1 cellular context compared by ENCODE assay signal in genomic region chr5:39194466-39195136, GRCh38.
TF ChIP-seq lines count a peak whose summit lies in the region.

No MANE protein-coding gene starts in this region.

TF ChIP-seq in K562, 482 proteins besides CTCF, POLR2A, EP300 and RAD21 (continued from another document and continues in another):
- TF ChIP-seq ZBTB49 (CRISPR knock-in tag; IDR thresholded peaks at IDR 0.05; ENCODE audit: borderline replicate concordance) (0 out of 2 replicates have a peak, but pooled peaks have one; percentile 44), HEY1 (CRISPR knock-in tag; IDR thresholded peaks at IDR 0.05; ENCODE audit: borderline replicate concordance) (no peak), KAT7 (CRISPR knock-in tag; IDR thresholded peaks at IDR 0.05; ENCODE audit: borderline replicate concordance) (0 out of 2 replicates have a peak, but pooled peaks have one; percentile 51), GATAD2A (IDR thresholded peaks at IDR 0.05) (peak; percentile 100), ZNF24 (IDR thresholded peaks at IDR 0.05) (0 out of 2 replicates have a peak, but pooled peaks have one; percentile 7), PKNOX1 (IDR thresholded peaks at IDR 0.05) (peak; percentile 77), THAP12 (CRISPR knock-in tag; IDR thresholded peaks at IDR 0.05) (no peak), ZNF699 (CRISPR knock-in tag; IDR thresholded peaks at IDR 0.05; ENCODE audit: insufficient replicate concordance) (no peak), ETV6 (IDR thresholded peaks at IDR 0.05; ENCODE audit: borderline replicate concordance in 1 of 2, low read depth in 2 of 2, low read length in 1 of 2) (peak; percentile 96 to 99), ETV6 (CRISPR knock-in tag; IDR thresholded peaks at IDR 0.05; ENCODE audit: borderline replicate concordance) (no peak), NFIC (IDR thresholded peaks at IDR 0.05) (peak; percentile 73), BHLHE40 (IDR thresholded peaks at IDR 0.05; ENCODE audit: low read length) (no peak), SNRNP70 (optimal IDR thresholded peaks at IDR 0.05; ENCODE audit: low read depth, low read length) (no peak), HCFC1 (IDR thresholded peaks at IDR 0.05; ENCODE audit: low read depth, low read length) (no peak), FOS (IDR thresholded peaks at IDR 0.05; ENCODE audit: extremely low read depth, insufficient read length) (no peak), ETS1 (conservative IDR thresholded peaks at IDR 0.05; ENCODE audit: control insufficient read depth, low read depth, low read length) (no peak), PURB (CRISPR knock-in tag; IDR thresholded peaks at IDR 0.05; ENCODE audit: low read depth) (no peak), MGA (IDR thresholded peaks at IDR 0.05) (peak; percentile 72), NCOA4 (IDR thresholded peaks at IDR 0.05; ENCODE audit: partially characterized antibody) (peak; percentile 95), NFIX (CRISPR knock-in tag; IDR thresholded peaks at IDR 0.05; ENCODE audit: low read depth) (no peak), ILF3 (IDR thresholded peaks at IDR 0.05; ENCODE audit: borderline replicate concordance) (no peak), THRB (CRISPR knock-in tag; conservative IDR thresholded peaks at IDR 0.05) (peak; percentile 81; the same call in 1 of the 2 replicates), TEAD1 (CRISPR knock-in tag; IDR thresholded peaks at IDR 0.05) (no peak; a peak in 1 of 4 replicates), FOXJ2 (tag; IDR thresholded peaks at IDR 0.05) (no peak), SREBF2 (CRISPR knock-in tag; IDR thresholded peaks at IDR 0.05) (no peak), NEUROD1 (IDR thresholded peaks at IDR 0.05; ENCODE audit: borderline replicate concordance, low read depth, low read length, partially characterized antibody) (peak; percentile 61), PHF21A (IDR thresholded peaks at IDR 0.05; ENCODE audit: borderline replicate concordance, low read depth) (no peak), SNIP1 (IDR thresholded peaks at IDR 0.05; ENCODE audit: low read depth) (peak; percentile 51; the same call in 1 of the 2 replicates), KLF6 (CRISPR knock-in tag; IDR thresholded peaks at IDR 0.05; ENCODE audit: borderline replicate concordance) (no peak), BRD9 (IDR thresholded peaks at IDR 0.05; ENCODE audit: low read depth, partially characterized antibody) (peak; percentile 94), DPF2 (IDR thresholded peaks at IDR 0.05) (peak; percentile 98), XRCC4 (IDR thresholded peaks at IDR 0.05; ENCODE audit: extremely low read depth, insufficient read depth, insufficient read length) (no peak), TCF15 (CRISPR knock-in tag; IDR thresholded peaks at IDR 0.05) (no peak), STAG1 (CRISPR knock-in tag; IDR thresholded peaks at IDR 0.05; ENCODE audit: borderline replicate concordance) (no peak), PHB2 (IDR thresholded peaks at IDR 0.05; ENCODE audit: low read depth) (peak; percentile 91), IRF2 (CRISPR knock-in tag; IDR thresholded peaks at IDR 0.05) (no peak), ATF1 (CRISPR knock-in tag; IDR thresholded peaks at IDR 0.05) (no peak), ATF1 (tag; IDR thresholded peaks at IDR 0.05) (0 out of 2 replicates have a peak, but pooled peaks have one; percentile 32), NRF1 (conservative IDR thresholded peaks at IDR 0.05 in 1 of 2, IDR thresholded peaks at IDR 0.05 in 1 of 2) (0 out of 4 replicates have a peak, but pooled peaks of 1 of the 2 experiments have one; percentile 19), ZNF408 (CRISPR knock-in tag; IDR thresholded peaks at IDR 0.05; ENCODE audit: low read depth) (no peak), ZNF57 (CRISPR knock-in tag; IDR thresholded peaks at IDR 0.05) (no peak), ETV5 (CRISPR knock-in tag; IDR thresholded peaks at IDR 0.05; ENCODE audit: low read depth) (peak; percentile 82), BRF2 (IDR thresholded peaks at IDR 0.05; ENCODE audit: borderline replicate concordance, insufficient read depth, insufficient read length) (no peak)
